Comparison of ENCODE assay signal across 21 cellular contexts in the genomic region with DNA sequence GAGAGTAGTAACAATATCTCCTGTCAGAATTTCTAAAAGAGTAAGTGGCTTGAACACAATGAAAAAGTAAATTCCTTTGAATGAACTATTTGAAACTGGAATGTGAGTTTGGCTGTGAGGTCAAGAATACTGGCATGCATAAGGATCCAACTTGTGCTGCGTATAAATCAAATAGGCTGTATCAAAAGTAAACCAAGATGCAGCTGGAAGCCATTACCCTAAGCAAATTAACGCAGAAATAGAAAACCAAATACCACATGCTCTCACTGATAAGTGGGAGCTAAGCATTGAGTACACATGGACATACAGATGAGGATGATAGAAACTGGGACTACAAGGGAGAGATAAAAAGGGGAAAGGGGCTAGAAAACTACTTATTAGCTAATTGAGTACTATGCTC.
"Had no signal": no experiment of that assay in that cellular context is flagged by ENCODE, and none has a peak within 500 bp of the region (broad histone marks: within the 10 kb centered on the region; RNA-seq: fewer than 3 reads in every experiment).

No MANE protein-coding gene starts in this region.

- DNase-seq: activated CD4-positive, alpha-beta memory T cell treated with anti-CD3 and anti-CD28 coated beads, Interleukin-2, amount 10 ng/mL, durations not matched to agents 7 days and 5 days; activated CD4-positive, alpha-beta T cell treated with anti-CD3 and anti-CD28 coated beads for 4 hours; activated naive CD4-positive, alpha-beta T cell treated with anti-CD3 and anti-CD28 coated beads, Interleukin-2, amount 10 ng/mL, durations not matched to agents 7 days and 5 days; activated T-cell treated with anti-CD3 and anti-CD28 coated beads, Interleukin-2, amount 50 U/mL, for 24 hours; body of pancreas; caudate nucleus; effector CD4-positive, alpha-beta T cell; esophagus squamous epithelium; islet precursor cell; mammary epithelial cell; naive thymus-derived CD4-positive, alpha-beta T cell; ovary; right lobe of liver; spleen; stimulated activated naive CD8-positive, alpha-beta T cell treated with anti-CD3 and anti-CD28 coated beads, Interleukin-15, amount 100 ng/mL, for 72 hours; T-helper 2 cell; testis; upper lobe of left lung had no signal

- H3K4me3 ChIP-seq: body of pancreas, coronary artery, esophagus squamous epithelium, ovary, right lobe of liver, spleen, testis, upper lobe of left lung had no signal

- ATAC-seq: body of pancreas; left lobe of liver; naive thymus-derived CD4-positive, alpha-beta T cell; right lobe of liver; stimulated activated naive CD8-positive, alpha-beta T cell treated with anti-CD3 and anti-CD28 coated beads, Interleukin-15, amount 100 ng/mL, for 72 hours; WTC11 had no signal
